In genomic region chr11:35111171-35112055, GRCh38 we compare ENCODE assay signal across 8 cellular contexts. TPM values are rescaled to one million over a fixed set of nuclear protein-coding genes. Genes with fewer than 3 reads are reported as not detected.
A peak's percentile ranks its signal among the peaks of the same experiment; 100 is the strongest.
DNase-seq lines count a peak whose midpoint lies in the region; ATAC-seq and TF ChIP-seq lines count a peak whose summit lies in the region.

No MANE protein-coding gene starts in this region.

- H3K9me2 ChIP-seq in MM.1S (replicated peaks; ENCODE audit: insufficient read depth, low read length) (no peaks in the 10 kb centered on the region), hepatocyte (replicated peaks; ENCODE audit: insufficient read depth) (no peaks in the 10 kb centered on the region)

- H3K9me3 ChIP-seq in MM.1S (replicated peaks; ENCODE audit: insufficient read depth, low read length) (no peaks in the 10 kb centered on the region), hepatocyte (ENCODE audit: low read depth) (no peaks in the 10 kb centered on the region)

- H3K27me3 ChIP-seq in MM.1S (replicated peaks; ENCODE audit: insufficient read depth, low read length) (no peaks in the 10 kb centered on the region), hepatocyte (no peaks in the 10 kb centered on the region)

- H2AFZ ChIP-seq in MM.1S (ENCODE audit: low read length): no peak overlapping the region
- H2AFZ ChIP-seq in hepatocyte: no peak overlapping the region

- H3K27ac ChIP-seq in MM.1S (ENCODE audit: low read length) (no peak overlapping the region), hepatocyte (no peak overlapping the region)

- peaks cover 17% of the 10 kb centered on the region; the same call in 1 of the 2 replicates for H3F3A ChIP-seq in MM.1S (ENCODE audit: insufficient read depth, low read length)

- H3K4me2 ChIP-seq in MM.1S (ENCODE audit: low read depth, low read length) (no peak overlapping the region), hepatocyte (no peak overlapping the region)

- no peak for TF ChIP-seq CTCF in MM.1S (IDR thresholded peaks at IDR 0.05; ENCODE audit: low read length)
- no peak for TF ChIP-seq CTCF in hepatocyte (IDR thresholded peaks at IDR 0.05; ENCODE audit: poor library complexity)

- H3K4me3 ChIP-seq in MM.1S (ENCODE audit: low read length): no peak overlapping the region
- no peak overlapping the region for H3K4me3 ChIP-seq in hepatocyte

- peak; percentile 21 to 22 for DNase-seq in AML-193 (lab: John Stamatoyannopoulos, UW)
- DNase-seq in HS-27A (ENCODE audit: low read depth): peak; percentile 51
- DNase-seq in amniotic epithelial cell (ENCODE audit: low read depth): peak; percentile 99
- DNase-seq in kidney glomerular epithelial cell (lab: John Stamatoyannopoulos, UW): peak; percentile 43
- no peak for DNase-seq in activated CD8-positive, alpha-beta memory T cell treated with anti-CD3 and anti-CD28 coated beads for 24 hours
- DNase-seq in MM.1S: no peak
- DNase-seq in hepatocyte (ENCODE audit: low spot score): no peak

- H4K20me1 ChIP-seq in MM.1S (ENCODE audit: insufficient read depth, low read length): no peaks in the 10 kb centered on the region
- H4K20me1 ChIP-seq in hepatocyte (ENCODE audit: insufficient read depth, poor library complexity, severe bottlenecking): no peaks in the 10 kb centered on the region

- H3K79me2 ChIP-seq in MM.1S (ENCODE audit: low read length): no peaks in the 10 kb centered on the region
- H3K79me2 ChIP-seq in hepatocyte: no peaks in the 10 kb centered on the region

- ATAC-seq in GM18502 (IDR thresholded peaks at IDR 0.05; ENCODE audit: poor library complexity, unreplicated experiment): no peak

- H3K36me3 ChIP-seq in MM.1S (replicated peaks; ENCODE audit: insufficient read depth, low read length) (no peaks in the 10 kb centered on the region), hepatocyte (replicated peaks; ENCODE audit: insufficient read depth, low read depth) (no peaks in the 10 kb centered on the region)

- no peak overlapping the region for H3K9ac ChIP-seq in MM.1S (ENCODE audit: low read length)

- peaks cover 42% of the 10 kb centered on the region for H3K4me1 ChIP-seq in MM.1S (ENCODE audit: low read length)
- H3K4me1 ChIP-seq in hepatocyte (ENCODE audit: insufficient read depth): no peaks in the 10 kb centered on the region

- WGBS in hepatocyte (ENCODE audit: low lambda C conversion rate, missing lambda C conversion rate): 90% methylated on average over 4 of the region's 4 CpGs

RNA-seq across cellular contexts. Expression of gene CD44, which starts 27.6 kb away (rescaled TPM):
- total RNA-seq in hepatocyte: 17.5 and 23.4 TPM in 2 replicates
- 13.7 and 29.5 TPM in 2 replicates for polyA plus RNA-seq in hepatocyte

Comparison
In these comparisons a context has a peak if more than half of its experiments do, and no peak if none do; other contexts are left out.
1. DNase-seq: peak in AML-193 (2 of 2), HS-27A (single experiment), amniotic epithelial cell (single experiment) and kidney glomerular epithelial cell (single experiment); none in activated CD8-positive, alpha-beta memory T cell treated with anti-CD3 and anti-CD28 coated beads for 24 hours (single experiment), MM.1S (single experiment) and hepatocyte (single experiment).